Comparison of ENCODE assay signal across 24 cellular contexts in genomic region chr22:31622980-31623379, GRCh38. TPM values are rescaled to one million over a fixed set of nuclear protein-coding genes. Genes with fewer than 3 reads are reported as not detected.
DNase-seq lines count a peak whose midpoint lies in the region; ATAC-seq and TF ChIP-seq lines count a peak whose summit lies in the region.
"Had no signal": no experiment of that assay in that cellular context is flagged by ENCODE, and none has a peak within 500 bp of the region (broad histone marks: within the 10 kb centered on the region; RNA-seq: fewer than 3 reads in every experiment).

No MANE protein-coding gene starts in this region.

- 92 to 100% methylated on average over 1 of the region's 1 CpG for WGBS in testis, 2 donors

- POLR2A ChIA-PET in activated naive CD8-positive, alpha-beta T cell treated with anti-CD3 and anti-CD28 coated beads, Interleukin-2, amount 10 ng/mL, durations not matched to agents 7 days and 5 days (lab: Charles Lee): no interaction called here
- POLR2A ChIA-PET in HEK293 (lab: Yijun Ruan, JAX): no interaction called here

- no peaks in the 10 kb centered on the region for H3K9me3 Mint-ChIP-seq in activated naive CD8-positive, alpha-beta T cell treated with anti-CD3 and anti-CD28 coated beads, Interleukin-2, amount 10 ng/mL, durations not matched to agents 7 days and 5 days
- no peaks in the 10 kb centered on the region for H3K9me3 Mint-ChIP-seq in activated naive CD8-positive, alpha-beta T cell treated with anti-CD3 and anti-CD28 coated beads for 36 hours
- no peaks in the 10 kb centered on the region for H3K9me3 Mint-ChIP-seq in stimulated activated memory B cell treated with anti-CD40 and anti-IgM and Interleukin-4, amounts not matched to agents 10 μg/mL and 1 μg/mL and 100 μg/mL, for 72 hours
- H3K9me3 Mint-ChIP-seq: naive B cell; stimulated activated naive CD8-positive, alpha-beta T cell treated with anti-CD3 and anti-CD28 coated beads, Interleukin-15, Interleukin-2, amounts not matched to agents 100 ng/mL and 50 ng/mL, for 24 hours had no signal

- no peak for TF ChIP-seq CTCF in HEK293 (tag by site-specific recombination; IDR thresholded peaks at IDR 0.05)
- no peak for TF ChIP-seq CTCF in testis (IDR thresholded peaks at IDR 0.05)

- H3K27ac Mint-ChIP-seq in activated naive CD8-positive, alpha-beta T cell treated with anti-CD3 and anti-CD28 coated beads, Interleukin-2, amount 10 ng/mL, durations not matched to agents 7 days and 5 days: peak overlapping the region; percentile 21
- no peak overlapping the region for H3K27ac Mint-ChIP-seq in activated naive CD8-positive, alpha-beta T cell treated with anti-CD3 and anti-CD28 coated beads for 36 hours
- peak overlapping the region; percentile 53 for H3K27ac Mint-ChIP-seq in stimulated activated memory B cell treated with anti-CD40 and anti-IgM and Interleukin-4, amounts not matched to agents 10 μg/mL and 1 μg/mL and 100 μg/mL, for 72 hours

- intact Hi-C loops in testis (cut with DNase I; ENCODE audit: low total_unique reads): loop anchor here (10.0 kb wide), 1 partner anchor 58 kb away; no protein-coding TSS in a partner anchor

- no peaks in the 10 kb centered on the region for H3K27me3 Mint-ChIP-seq in activated naive CD8-positive, alpha-beta T cell treated with anti-CD3 and anti-CD28 coated beads, Interleukin-2, amount 10 ng/mL, durations not matched to agents 7 days and 5 days
- H3K27me3 Mint-ChIP-seq in activated naive CD8-positive, alpha-beta T cell treated with anti-CD3 and anti-CD28 coated beads for 36 hours: no peaks in the 10 kb centered on the region
- no peaks in the 10 kb centered on the region for H3K27me3 Mint-ChIP-seq in stimulated activated memory B cell treated with anti-CD40 and anti-IgM and Interleukin-4, amounts not matched to agents 10 μg/mL and 1 μg/mL and 100 μg/mL, for 72 hours
- H3K27me3 Mint-ChIP-seq: naive B cell; stimulated activated naive CD8-positive, alpha-beta T cell treated with anti-CD3 and anti-CD28 coated beads, Interleukin-15, Interleukin-2, amounts not matched to agents 100 ng/mL and 50 ng/mL, for 24 hours had no signal

- H3K27ac ChIP-seq in HEK293 (ENCODE audit: extremely low read depth, low read depth, low read length): 0 out of 2 replicates have a peak overlapping the region, but pooled peaks have one; percentile 5
- H3K27ac ChIP-seq in cingulate gyrus (ENCODE audit: low read depth, low read length): peak overlapping the region; percentile 94
- peak overlapping the region in 1 of 2 donors; percentile 19 for H3K27ac ChIP-seq in testis
- H3K27ac ChIP-seq: ascending aorta, esophagus muscularis mucosa, gastrocnemius medialis had no signal

- H3K27me3 ChIP-seq in testis: no peaks in the 10 kb centered on the region
- H3K27me3 ChIP-seq: ascending aorta, esophagus muscularis mucosa, gastrocnemius medialis had no signal

- H3K4me3 ChIP-seq in HEK293 (ENCODE audit: low read depth, low read length): no peak overlapping the region
- H3K4me3 ChIP-seq in testis: no peak overlapping the region
- H3K4me3 ChIP-seq: ascending aorta, esophagus muscularis mucosa, gastrocnemius medialis, HAP-1 had no signal

- TF ChIP-seq POLR2A in testis (IDR thresholded peaks at IDR 0.05): no peak

- H3K4me1 ChIP-seq in HEK293 (ENCODE audit: control insufficient read depth, insufficient read depth, low read length): no peaks in the 10 kb centered on the region
- H3K4me1 ChIP-seq in testis: peaks cover 32% of the 10 kb centered on the region
- H3K4me1 ChIP-seq: HAP-1 had no signal

- no peak for ATAC-seq in activated naive CD8-positive, alpha-beta T cell treated with anti-CD3 and anti-CD28 coated beads, Interleukin-2, amount 10 ng/mL, durations not matched to agents 7 days and 5 days (ENCODE audit: low read depth)
- ATAC-seq in stimulated activated memory B cell treated with anti-CD40 and anti-IgM and Interleukin-4, amounts not matched to agents 10 μg/mL and 1 μg/mL and 100 μg/mL, for 72 hours: no peak
- ATAC-seq: gastrocnemius medialis had no signal

- H3K4me1 Mint-ChIP-seq in activated naive CD8-positive, alpha-beta T cell treated with anti-CD3 and anti-CD28 coated beads, Interleukin-2, amount 10 ng/mL, durations not matched to agents 7 days and 5 days: peaks cover 10% of the 10 kb centered on the region
- H3K4me1 Mint-ChIP-seq in activated naive CD8-positive, alpha-beta T cell treated with anti-CD3 and anti-CD28 coated beads for 36 hours: peaks cover 24% of the 10 kb centered on the region
- H3K4me1 Mint-ChIP-seq in stimulated activated memory B cell treated with anti-CD40 and anti-IgM and Interleukin-4, amounts not matched to agents 10 μg/mL and 1 μg/mL and 100 μg/mL, for 72 hours: peaks cover 45% of the 10 kb centered on the region

- H3K4me3 Mint-ChIP-seq in activated naive CD8-positive, alpha-beta T cell treated with anti-CD3 and anti-CD28 coated beads, Interleukin-2, amount 10 ng/mL, durations not matched to agents 7 days and 5 days: no peak overlapping the region
- H3K4me3 Mint-ChIP-seq in activated naive CD8-positive, alpha-beta T cell treated with anti-CD3 and anti-CD28 coated beads for 36 hours: no peak overlapping the region
- no peak overlapping the region for H3K4me3 Mint-ChIP-seq in stimulated activated memory B cell treated with anti-CD40 and anti-IgM and Interleukin-4, amounts not matched to agents 10 μg/mL and 1 μg/mL and 100 μg/mL, for 72 hours
- H3K4me3 Mint-ChIP-seq: naive B cell; stimulated activated naive CD8-positive, alpha-beta T cell treated with anti-CD3 and anti-CD28 coated beads, Interleukin-15, Interleukin-2, amounts not matched to agents 100 ng/mL and 50 ng/mL, for 24 hours had no signal

- H3K36me3 Mint-ChIP-seq in activated naive CD8-positive, alpha-beta T cell treated with anti-CD3 and anti-CD28 coated beads, Interleukin-2, amount 10 ng/mL, durations not matched to agents 7 days and 5 days: peaks cover 3% of the 10 kb centered on the region
- H3K36me3 Mint-ChIP-seq in activated naive CD8-positive, alpha-beta T cell treated with anti-CD3 and anti-CD28 coated beads for 36 hours: peaks cover 2% of the 10 kb centered on the region
- H3K36me3 Mint-ChIP-seq in stimulated activated memory B cell treated with anti-CD40 and anti-IgM and Interleukin-4, amounts not matched to agents 10 μg/mL and 1 μg/mL and 100 μg/mL, for 72 hours: peaks cover 35% of the 10 kb centered on the region

- H3K9me3 ChIP-seq in HEK293 (ENCODE audit: control insufficient read depth, insufficient read depth, low read depth, low read length) (no peaks in the 10 kb centered on the region), testis (no peaks in the 10 kb centered on the region)
- H3K9me3 ChIP-seq: ascending aorta, Caco-2, esophagus muscularis mucosa, gastrocnemius medialis, HAP-1 had no signal

- no peak for DNase-seq in activated naive CD8-positive, alpha-beta T cell treated with anti-CD3 and anti-CD28 coated beads, Interleukin-2, amount 10 ng/mL, durations not matched to agents 7 days and 5 days
- DNase-seq in activated naive CD8-positive, alpha-beta T cell treated with anti-CD3 and anti-CD28 coated beads for 36 hours: no peak
- no peak for DNase-seq in SKM-1 treated with dmso at 0.1 percent for 144 hours (lab: John Stamatoyannopoulos, UW; ENCODE audit: unreplicated experiment)
- no peak for DNase-seq in testis
- DNase-seq in stimulated activated naive CD4-positive, alpha-beta T cell (lab: John Stamatoyannopoulos, UW): no peak
- DNase-seq: activated CD8-positive, alpha-beta memory T cell treated with anti-CD3 and anti-CD28 coated beads for 24 hours; Caco-2; effector memory CD4-positive, alpha-beta T cell; gastrocnemius medialis; kidney glomerular epithelial cell; mesenchymal stem cell; MV-4-11; naive B cell; NCI-H1694 treated with DMSO at 0.1 percent for 48 hours; NCI-H748 treated with DMSO at 0.1 percent for 48 hours; SHP77; stimulated activated CD4-positive, alpha-beta T cell treated with anti-CD3 and anti-CD28 coated beads, Interleukin-1b, Interleukin-23, amount 100 ng/mL, for 48 hours had no signal

- CTCF ChIA-PET in HEK293 (lab: Yijun Ruan, JAX): interaction anchor here (2.6 kb wide), 1 partner anchor 12 kb away, joined by 14 read pairs; no protein-coding TSS in a partner anchor

- peaks cover 0 to 63% of the 10 kb centered on the region in 2 experiments; a peak in 1 of 3 replicates for H3K36me3 ChIP-seq in HEK293 (ENCODE audit: control insufficient read depth in 2 of 2, insufficient read depth in 1 of 2, low read length in 2 of 2)
- H3K36me3 ChIP-seq in testis (ENCODE audit: low read depth, missing control alignments): no peaks in the 10 kb centered on the region

TF ChIP-seq in HEK293, 187 proteins besides CTCF, POLR2A, EP300 and RAD21:
- TF ChIP-seq, protein P1, sequence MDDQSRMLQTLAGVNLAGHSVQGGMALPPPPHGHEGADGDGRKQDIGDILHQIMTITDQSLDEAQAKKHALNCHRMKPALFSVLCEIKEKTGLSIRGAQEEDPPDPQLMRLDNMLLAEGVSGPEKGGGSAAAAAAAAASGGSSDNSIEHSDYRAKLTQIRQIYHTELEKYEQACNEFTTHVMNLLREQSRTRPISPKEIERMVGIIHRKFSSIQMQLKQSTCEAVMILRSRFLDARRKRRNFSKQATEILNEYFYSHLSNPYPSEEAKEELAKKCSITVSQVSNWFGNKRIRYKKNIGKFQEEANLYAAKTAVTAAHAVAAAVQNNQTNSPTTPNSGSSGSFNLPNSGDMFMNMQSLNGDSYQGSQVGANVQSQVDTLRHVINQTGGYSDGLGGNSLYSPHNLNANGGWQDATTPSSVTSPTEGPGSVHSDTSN (CRISPR knock-in tag; IDR thresholded peaks at IDR 0.05): no peak
- no peak for TF ChIP-seq FEZF1 (tag by site-specific recombination; IDR thresholded peaks at IDR 0.05)
- TF ChIP-seq ZSCAN16 (tag by site-specific recombination; IDR thresholded peaks at IDR 0.05): no peak
- TF ChIP-seq ZNF184 (tag by site-specific recombination; IDR thresholded peaks at IDR 0.05): no peak
- TF ChIP-seq ZNF629 (tag by site-specific recombination; IDR thresholded peaks at IDR 0.05): no peak
- TF ChIP-seq ZEB2 (tag by site-specific recombination; IDR thresholded peaks at IDR 0.05): no peak
- no peak for TF ChIP-seq REPIN1 (tag by site-specific recombination; IDR thresholded peaks at IDR 0.05; ENCODE audit: low read depth)
- TF ChIP-seq ZBTB21 (tag by site-specific recombination; IDR thresholded peaks at IDR 0.05): no peak
- TF ChIP-seq ZNF596 (tag by site-specific recombination; IDR thresholded peaks at IDR 0.05): no peak
- no peak for TF ChIP-seq ZNF654 (tag by site-specific recombination; IDR thresholded peaks at IDR 0.05; ENCODE audit: low read depth)

RNA-seq across cellular contexts. Expression of gene PISD, which starts 39.0 kb away (rescaled TPM):
- total RNA-seq in activated naive CD8-positive, alpha-beta T cell treated with anti-CD3 and anti-CD28 coated beads, Interleukin-2, amount 10 ng/mL, durations not matched to agents 7 days and 5 days: 10 to 100 TPM; 25.4 to 26.1 TPM
- total RNA-seq in activated naive CD8-positive, alpha-beta T cell treated with anti-CD3 and anti-CD28 coated beads for 36 hours: 10 to 100 TPM; 43.4 to 45.8 TPM
- total RNA-seq in testis: 100 to 1,000 TPM; 120 to 126 TPM
- 93.5 TPM for polyA plus RNA-seq in testis (ENCODE audit: insufficient read depth, low read depth, low replicate concordance)
